ENCODE assay signal across 8 cellular contexts in genomic region chr1:165871311-165872067, GRCh38. TPM values are rescaled to one million over a fixed set of nuclear protein-coding genes. Genes with fewer than 3 reads are reported as not detected.
A peak's percentile ranks its signal among the peaks of the same experiment; 100 is the strongest.
DNase-seq lines count a peak whose midpoint lies in the region; ATAC-seq lines count a peak whose summit lies in the region.

No MANE protein-coding gene starts in this region.

- peak overlapping the region; percentile 58 to 65 for H3K4me3 Mint-ChIP-seq in stimulated activated naive CD8-positive, alpha-beta T cell treated with anti-CD3 and anti-CD28 coated beads, Interleukin-15, amount 100 ng/mL, for 72 hours

- peak overlapping the region in 1 of 2 donors; percentile 51 for H3K27ac Mint-ChIP-seq in stimulated activated naive CD8-positive, alpha-beta T cell treated with anti-CD3 and anti-CD28 coated beads, Interleukin-15, amount 100 ng/mL, for 72 hours

- DNase-seq in DMS53 treated with DMSO at 0.1 percent for 48 hours (lab: John Stamatoyannopoulos, UW; ENCODE audit: unreplicated experiment) (peak; percentile 11), SW 1271 (lab: John Stamatoyannopoulos, UW) (peak; percentile 45 to 58), anterior cingulate cortex (lab: John Stamatoyannopoulos, UW) (peak in 35 of 58 donors; percentile 3 to 59 (median 22)), left lobe of liver (ENCODE audit: low spot score) (peak; percentile 56), NCI-H146 treated with DMSO at 0.1 percent for 48 hours (lab: John Stamatoyannopoulos, UW; ENCODE audit: unreplicated experiment) (no peak)
- DNase-seq in stimulated activated naive CD8-positive, alpha-beta T cell treated with anti-CD3 and anti-CD28 coated beads, Interleukin-15, amount 100 ng/mL, for 72 hours: peak; percentile 24 to 56

- H3K9me3 Mint-ChIP-seq in stimulated activated naive CD8-positive, alpha-beta T cell treated with anti-CD3 and anti-CD28 coated beads, Interleukin-15, amount 100 ng/mL, for 72 hours: no peaks in the 10 kb centered on the region

- ATAC-seq in GM19467 (IDR thresholded peaks at IDR 0.05; ENCODE audit: unreplicated experiment): peak; percentile 74
- ATAC-seq in HG03521 (IDR thresholded peaks at IDR 0.05; ENCODE audit: unreplicated experiment): peak; percentile 66
- ATAC-seq in left lobe of liver: peak; percentile 82
- ATAC-seq in stimulated activated naive CD8-positive, alpha-beta T cell treated with anti-CD3 and anti-CD28 coated beads, Interleukin-15, amount 100 ng/mL, for 72 hours: peak; percentile 93

- no peaks in the 10 kb centered on the region for H3K27me3 Mint-ChIP-seq in stimulated activated naive CD8-positive, alpha-beta T cell treated with anti-CD3 and anti-CD28 coated beads, Interleukin-15, amount 100 ng/mL, for 72 hours

- H3K4me1 Mint-ChIP-seq in stimulated activated naive CD8-positive, alpha-beta T cell treated with anti-CD3 and anti-CD28 coated beads, Interleukin-15, amount 100 ng/mL, for 72 hours: peaks cover 59% of the 10 kb centered on the region

RNA-seq across cellular contexts. Expression of gene UCK2, which starts 44.1 kb away (rescaled TPM):
- 8.1 TPM for total RNA-seq in left lobe of liver
